ENCODE assay signal across 15 cellular contexts in the genomic region with DNA sequence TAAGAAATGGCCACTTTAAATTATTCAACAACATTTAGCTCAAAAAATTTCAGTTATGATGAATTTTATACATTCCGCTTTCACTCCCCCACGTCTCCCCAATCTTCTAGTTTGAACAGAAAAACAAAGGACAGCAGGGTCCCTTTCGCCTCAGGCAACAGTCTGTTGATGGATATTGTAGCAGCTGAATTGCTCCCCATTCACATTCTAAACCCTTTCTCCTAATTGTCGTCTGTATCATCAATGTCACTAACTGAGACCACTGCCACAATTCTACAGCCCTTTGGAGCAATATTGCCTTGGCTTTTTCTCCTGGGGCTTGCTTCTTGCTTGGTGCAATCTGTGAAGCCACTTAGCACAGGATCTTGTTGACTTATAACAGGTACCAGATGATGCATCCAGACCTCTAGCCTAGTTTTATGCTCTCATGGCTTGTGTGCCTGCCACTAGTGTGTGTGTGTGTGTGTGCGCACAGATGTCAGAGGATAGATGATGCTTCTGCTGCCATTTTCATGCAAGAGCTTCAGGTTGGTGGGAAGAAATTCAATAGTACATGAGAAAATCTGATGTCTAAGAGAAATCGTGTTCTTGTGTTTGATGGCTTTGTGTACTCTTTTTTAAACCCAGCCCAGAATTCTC.
"Had no signal": no experiment of that assay in that cellular context is flagged by ENCODE, and none has a peak within 500 bp of the region (broad histone marks: within the 10 kb centered on the region; RNA-seq: fewer than 3 reads in every experiment).

No MANE protein-coding gene starts in this region.

- H3K27ac Mint-ChIP-seq: activated B cell treated with CpG ODN at 0.5 μM for 24 hours; activated CD4-positive, alpha-beta T cell treated with anti-CD3 and anti-CD28 coated beads, Interleukin-2, amount 10 ng/mL, durations not matched to agents 24 days and 14 days; activated T-helper 1 cell treated with anti-CD3 and anti-CD28 coated beads, Interleukin-12 subunit alpha, Interleukin-12 subunit beta, Interleukin-2, Interleukin-4 antibody, amounts not matched to agents 30 ng/mL and 10 ng/mL and 1 ng/mL, durations not matched to agents 14 hours and 24 hours and 36 hours; naive thymus-derived CD4-positive, alpha-beta T cell had no signal

- H3K9me3 Mint-ChIP-seq: activated B cell treated with CpG ODN at 0.5 μM for 24 hours; activated CD4-positive, alpha-beta T cell treated with anti-CD3 and anti-CD28 coated beads, Interleukin-2, amount 10 ng/mL, durations not matched to agents 24 days and 14 days; activated T-helper 1 cell treated with anti-CD3 and anti-CD28 coated beads, Interleukin-12 subunit alpha, Interleukin-12 subunit beta, Interleukin-2, Interleukin-4 antibody, amounts not matched to agents 30 ng/mL and 10 ng/mL and 1 ng/mL, durations not matched to agents 14 hours and 24 hours and 36 hours had no signal

- H3K4me1 Mint-ChIP-seq: activated B cell treated with CpG ODN at 0.5 μM for 24 hours; activated CD4-positive, alpha-beta T cell treated with anti-CD3 and anti-CD28 coated beads, Interleukin-2, amount 10 ng/mL, durations not matched to agents 24 days and 14 days; naive thymus-derived CD4-positive, alpha-beta T cell had no signal

- H3K9me3 ChIP-seq: esophagus squamous epithelium, prostate gland, right lobe of liver, transverse colon had no signal

- ATAC-seq: left colon; naive thymus-derived CD4-positive, alpha-beta T cell; right lobe of liver had no signal

- H3K4me3 Mint-ChIP-seq: activated B cell treated with CpG ODN at 0.5 μM for 24 hours; activated CD4-positive, alpha-beta T cell treated with anti-CD3 and anti-CD28 coated beads, Interleukin-2, amount 10 ng/mL, durations not matched to agents 24 days and 14 days; activated T-helper 1 cell treated with anti-CD3 and anti-CD28 coated beads, Interleukin-12 subunit alpha, Interleukin-12 subunit beta, Interleukin-2, Interleukin-4 antibody, amounts not matched to agents 30 ng/mL and 10 ng/mL and 1 ng/mL, durations not matched to agents 14 hours and 24 hours and 36 hours; naive thymus-derived CD4-positive, alpha-beta T cell had no signal

- H3K27me3 Mint-ChIP-seq: activated B cell treated with CpG ODN at 0.5 μM for 24 hours; activated CD4-positive, alpha-beta T cell treated with anti-CD3 and anti-CD28 coated beads, Interleukin-2, amount 10 ng/mL, durations not matched to agents 24 days and 14 days; naive thymus-derived CD4-positive, alpha-beta T cell had no signal

- H3K36me3 ChIP-seq: esophagus squamous epithelium, prostate gland, right lobe of liver, transverse colon had no signal

- H3K36me3 Mint-ChIP-seq: naive thymus-derived CD4-positive, alpha-beta T cell had no signal

- H3K4me3 ChIP-seq: esophagus squamous epithelium, lung, prostate gland, right lobe of liver, transverse colon had no signal

- H3K27me3 ChIP-seq: esophagus squamous epithelium, right lobe of liver, transverse colon had no signal

- DNase-seq: activated B cell treated with CpG ODN at 0.5 μM for 24 hours; activated CD4-positive, alpha-beta T cell treated with anti-CD3 and anti-CD28 coated beads, Interleukin-2, amount 10 ng/mL, durations not matched to agents 24 days and 14 days; activated naive CD4-positive, alpha-beta T cell; esophagus squamous epithelium; foreskin fibroblast; left colon; naive thymus-derived CD4-positive, alpha-beta T cell; right lobe of liver; stimulated activated CD4-positive, alpha-beta T cell treated with anti-CD3 and anti-CD28 coated beads, Interleukin-2, amount 100 ng/mL, for 24 hours; stimulated activated naive CD4-positive, alpha-beta T cell; substantia nigra; transverse colon had no signal

- H3K4me1 ChIP-seq: esophagus squamous epithelium, prostate gland, right lobe of liver, transverse colon had no signal
